ENCODE assay signal across 24 cellular contexts in the genomic region with DNA sequence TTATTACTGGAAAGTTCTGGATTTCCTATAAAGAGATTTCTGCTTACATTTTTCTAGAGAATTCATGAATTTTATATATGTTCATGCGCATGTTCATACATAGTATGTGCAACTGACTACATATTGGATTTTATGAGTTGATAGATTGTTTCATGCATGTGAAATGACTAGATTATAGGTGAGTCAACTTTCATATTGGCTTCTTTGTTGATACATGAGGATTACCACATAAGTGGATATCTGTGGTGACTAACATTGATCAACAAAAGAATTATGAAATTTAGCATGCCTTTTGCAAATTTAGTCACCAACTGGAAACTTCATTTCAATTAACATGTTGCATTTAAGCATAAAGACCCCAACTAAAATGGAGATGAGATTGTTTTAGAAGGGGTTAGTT.
DNase-seq lines count a peak whose midpoint lies in the region; ATAC-seq and TF ChIP-seq lines count a peak whose summit lies in the region.
"Had no signal": no experiment of that assay in that cellular context is flagged by ENCODE, and none has a peak within 500 bp of the region (broad histone marks: within the 10 kb centered on the region; RNA-seq: fewer than 3 reads in every experiment).

No MANE protein-coding gene starts in this region.

- H3K4me1 Mint-ChIP-seq in MCF 10A (ENCODE audit: insufficient read depth, unreplicated experiment) (peaks cover 8% of the 10 kb centered on the region), H9 (peaks cover 6% of the 10 kb centered on the region in 2 experiments), natural killer cell (no peaks in the 10 kb centered on the region)
- H3K4me1 Mint-ChIP-seq: activated naive CD8-positive, alpha-beta T cell treated with anti-CD3 and anti-CD28 coated beads, Interleukin-2, amount 50 U/mL, for 24 hours; nephron had no signal

- H2BK12ac ChIP-seq in H9 (ENCODE audit: insufficient read length, low read depth, low read length): no peak overlapping the region

- BruUV-seq in MCF 10A (replicated peaks; lab: Mats Ljungman, UMichigan): no TSS peak

- H3K27ac Mint-ChIP-seq in MCF 10A (ENCODE audit: low read depth, unreplicated experiment) (no peak overlapping the region), H9 (no peak overlapping the region), natural killer cell (no peak overlapping the region)
- H3K27ac Mint-ChIP-seq: activated naive CD8-positive, alpha-beta T cell treated with anti-CD3 and anti-CD28 coated beads, Interleukin-2, amount 50 U/mL, for 24 hours; brain; HFFc6; nephron had no signal

- no peak overlapping the region for H3T11ph ChIP-seq in H9 (ENCODE audit: low read length)

- H2AK5ac ChIP-seq in H9 (ENCODE audit: insufficient read length, low read length): no peak overlapping the region

- H3K27me3 Mint-ChIP-seq in MCF 10A (ENCODE audit: insufficient read depth, unreplicated experiment) (no peaks in the 10 kb centered on the region), H9 (ENCODE audit: low read depth) (no peaks in the 10 kb centered on the region), natural killer cell (ENCODE audit: low read depth in 2 of 2) (no peaks in the 10 kb centered on the region)
- H3K27me3 Mint-ChIP-seq: activated naive CD8-positive, alpha-beta T cell treated with anti-CD3 and anti-CD28 coated beads, Interleukin-2, amount 50 U/mL, for 24 hours; brain had no signal

- no peak overlapping the region for H4K8ac ChIP-seq in H9 (replicated peaks; ENCODE audit: insufficient read length, low read depth, low read length)

- H3K4me2 ChIP-seq in H9 (ENCODE audit: insufficient read depth, insufficient read length, low read length): no peak overlapping the region

- no peak overlapping the region for H2AFZ ChIP-seq in H9 (ENCODE audit: low read length)

- WGBS in H9 (ENCODE audit: extremely low coverage, insufficient read length, low lambda C conversion rate): no CpG with 5 or more reads among the region's 1 CpG
- WGBS in psoas muscle, 3 donors: 98 to 100% (median 99%) methylated on average over 1 of the region's 1 CpG

- H2BK5ac ChIP-seq in H9 (ENCODE audit: insufficient read length, low read length): no peak overlapping the region

- H3K79me1 ChIP-seq in H9 (ENCODE audit: insufficient read depth, low read depth, low read length, poor library complexity, severe bottlenecking): no peaks in the 10 kb centered on the region

- H3K14ac ChIP-seq in H9 (ENCODE audit: insufficient read depth, low read length): no peak overlapping the region

- H3K23ac ChIP-seq in H9 (ENCODE audit: insufficient read length, low read depth, low read length): no peak overlapping the region

- H4K91ac ChIP-seq in H9 (ENCODE audit: insufficient read length, low read depth, low read length): no peak overlapping the region

- TF ChIP-seq CTCF in MCF 10A (IDR thresholded peaks at IDR 0.05; ENCODE audit: unreplicated experiment) (no peak), breast epithelium (IDR thresholded peaks at IDR 0.05) (no peak), fibroblast of mammary gland (conservative IDR thresholded peaks at IDR 0.05; ENCODE audit: control insufficient read depth, insufficient read depth, low read depth, low read length) (no peak), H9 (conservative IDR thresholded peaks at IDR 0.05) (no peak), natural killer cell (IDR thresholded peaks at IDR 0.05) (no peak), psoas muscle (IDR thresholded peaks at IDR 0.05) (no peak)

- no peak overlapping the region for H2BK15ac ChIP-seq in H9 (ENCODE audit: low read depth, low read length)

- DNase-seq in MCF 10A (ENCODE audit: unreplicated experiment) (peak; percentile 60), breast epithelium (ENCODE audit: low spot score in 2 of 2) (no peak), adipocyte (ENCODE audit: low read depth) (peak; percentile 22), fibroblast of mammary gland (ENCODE audit: low read depth) (peak; percentile 79), H9 (no peak), natural killer cell (no peak), psoas muscle (no peak), germinal center (ENCODE audit: low spot score) (no peak)
- DNase-seq: activated gamma-delta T cell treated with Interleukin-2 at 50 U/mL for 16 hours; activated naive CD8-positive, alpha-beta T cell treated with anti-CD3 and anti-CD28 coated beads, Interleukin-2, amount 50 U/mL, for 24 hours; activated T-cell treated with anti-CD3 and anti-CD28 coated beads for 4 hours; DMS153; GF-D8; HFFc6; kidney; NCI-H446; RPMI8226; T-helper 2 cell; tibial artery had no signal

- H3K4me3 ChIP-seq in breast epithelium: no peak overlapping the region
- H3K4me3 ChIP-seq in adipocyte (ENCODE audit: low read length): no peak overlapping the region
- H3K4me3 ChIP-seq in fibroblast of mammary gland (ENCODE audit: control insufficient read depth, low read depth, low read length): no peak overlapping the region
- H3K4me3 ChIP-seq in psoas muscle: no peak overlapping the region
- H3K4me3 ChIP-seq: SK-N-MC, skin epidermis, tibial artery had no signal

- H4K5ac ChIP-seq in H9 (ENCODE audit: insufficient read length, low read depth, low read length): no peak overlapping the region

- H3K9ac ChIP-seq in adipocyte (ENCODE audit: low read length): no peak overlapping the region
- no peak overlapping the region for H3K9ac ChIP-seq in H9 (ENCODE audit: extremely low read depth, insufficient read length, low read length)

- POLR2A ChIA-PET in MCF 10A (lab: Yijun Ruan, JAX): interaction anchor here (1.3 to 1.6 kb wide), 2 partner anchors 15 to 278 kb away, joined by 3 read pairs; a partner anchor contains a TSS

- H3K36me3 ChIP-seq in breast epithelium (no peaks in the 10 kb centered on the region), adipocyte (ENCODE audit: control insufficient read depth, insufficient read depth, low read length, severe bottlenecking) (no peaks in the 10 kb centered on the region), psoas muscle (ENCODE audit: insufficient read depth in 1 of 2, low read depth in 1 of 2) (no peaks in the 10 kb centered on the region)
- H3K36me3 ChIP-seq: tibial artery had no signal

- no peaks in the 10 kb centered on the region for H3K36me3 Mint-ChIP-seq in MCF 10A (ENCODE audit: insufficient read depth, unreplicated experiment)
- no peaks in the 10 kb centered on the region for H3K36me3 Mint-ChIP-seq in H9 (ENCODE audit: insufficient read depth in 1 of 3, low read depth in 3 of 3)
- H3K36me3 Mint-ChIP-seq in natural killer cell: no peaks in the 10 kb centered on the region
- H3K36me3 Mint-ChIP-seq: brain had no signal

- no peak for TF ChIP-seq POLR2A in breast epithelium (IDR thresholded peaks at IDR 0.05)

- H3K79me2 ChIP-seq in H9 (ENCODE audit: insufficient read depth, low read length): no peaks in the 10 kb centered on the region

- H3K27ac ChIP-seq in breast epithelium (no peak overlapping the region), H9 (ENCODE audit: insufficient read length, low read depth, low read length) (no peak overlapping the region), psoas muscle (no peak overlapping the region)
- H3K27ac ChIP-seq: SK-N-MC, skin epidermis, tibial artery had no signal

- H3K4me1 ChIP-seq in breast epithelium (no peaks in the 10 kb centered on the region), adipocyte (ENCODE audit: control insufficient read depth, insufficient read depth, low read length) (peaks cover 33% of the 10 kb centered on the region), H9 (ENCODE audit: insufficient read depth, low read length) (no peaks in the 10 kb centered on the region), psoas muscle (no peaks in the 10 kb centered on the region)

- H3K9me3 ChIP-seq in breast epithelium (no peaks in the 10 kb centered on the region), adipocyte (ENCODE audit: control insufficient read depth, low read length) (no peaks in the 10 kb centered on the region), H9 (ENCODE audit: control insufficient read depth, low read depth, low read length) (no peaks in the 10 kb centered on the region), psoas muscle (no peaks in the 10 kb centered on the region)
- H3K9me3 ChIP-seq: tibial artery had no signal

- H2BK120ac ChIP-seq in H9 (ENCODE audit: low read depth, low read length, poor library complexity, severe bottlenecking): no peak overlapping the region

- intact Hi-C loops in MCF 10A (cut with micrococcal nuclease) (no loop called here), breast epithelium (cut with DNase I; ENCODE audit: low total_unique reads) (no loop called here), natural killer cell (cut with micrococcal nuclease) (no loop called here), psoas muscle (cut with DNase I) (no loop called here)

- H3K23me2 ChIP-seq in H9 (ENCODE audit: insufficient read length, low read depth, low read length, poor library complexity, severe bottlenecking): no peaks in the 10 kb centered on the region

- H3K4ac ChIP-seq in H9 (ENCODE audit: low read depth, low read length): no peak overlapping the region

- CTCF ChIA-PET in MCF 10A (lab: Yijun Ruan, JAX): interaction anchor here (1.6 to 1.8 kb wide), 2 partner anchors 15 to 16 kb away, joined by 5 to 7 read pairs; no protein-coding TSS in a partner anchor

- ATAC-seq in natural killer cell (no peak), psoas muscle (no peak)
- ATAC-seq: activated naive CD8-positive, alpha-beta T cell treated with anti-CD3 and anti-CD28 coated beads, Interleukin-2, amount 50 U/mL, for 24 hours; HepG2 had no signal

- no peaks in the 10 kb centered on the region for H3K27me3 ChIP-seq in breast epithelium
- no peaks in the 10 kb centered on the region for H3K27me3 ChIP-seq in adipocyte (replicated peaks; ENCODE audit: control insufficient read depth, insufficient read depth, low read length)
- H3K27me3 ChIP-seq in H9 (ENCODE audit: insufficient read depth, low read length): no peaks in the 10 kb centered on the region
- no peaks in the 10 kb centered on the region for H3K27me3 ChIP-seq in psoas muscle (ENCODE audit: insufficient read depth in 3 of 3, low read length in 2 of 3)
- H3K27me3 ChIP-seq: tibial artery had no signal

- no peaks in the 10 kb centered on the region for H3K9me3 Mint-ChIP-seq in MCF 10A (ENCODE audit: unreplicated experiment)
- no peaks in the 10 kb centered on the region; a peak in 1 of 5 replicates for H3K9me3 Mint-ChIP-seq in H9
- H3K9me3 Mint-ChIP-seq in natural killer cell: peaks cover 3 to 4% of the 10 kb centered on the region in 2 donors
- H3K9me3 Mint-ChIP-seq: activated naive CD8-positive, alpha-beta T cell treated with anti-CD3 and anti-CD28 coated beads, Interleukin-2, amount 50 U/mL, for 24 hours; HFFc6; nephron had no signal

- H2BK20ac ChIP-seq in H9 (ENCODE audit: low read depth, low read length, poor library complexity, severe bottlenecking): no peak overlapping the region

- no peak overlapping the region for H3K56ac ChIP-seq in H9 (ENCODE audit: insufficient read length, low read depth, low read length)

- H4K20me1 ChIP-seq in H9 (ENCODE audit: control insufficient read depth, insufficient read depth, insufficient read length): no peaks in the 10 kb centered on the region

- no peak overlapping the region for H3K4me3 Mint-ChIP-seq in MCF 10A (ENCODE audit: unreplicated experiment)
- H3K4me3 Mint-ChIP-seq in H9: no peak overlapping the region
- no peak overlapping the region for H3K4me3 Mint-ChIP-seq in natural killer cell
- H3K4me3 Mint-ChIP-seq: activated naive CD8-positive, alpha-beta T cell treated with anti-CD3 and anti-CD28 coated beads, Interleukin-2, amount 50 U/mL, for 24 hours; brain; HFFc6; nephron had no signal

- H3K18ac ChIP-seq in H9 (ENCODE audit: insufficient read length, low read depth, low read length): no peak overlapping the region

Comparison
In these comparisons a context has a peak if more than half of its experiments do, and no peak if none do; other contexts are left out.
1. DNase-seq: peak in MCF 10A (single experiment), adipocyte (single experiment) and fibroblast of mammary gland (single experiment); none in breast epithelium (0 of 2), H9 (single experiment), natural killer cell (single experiment), psoas muscle (0 of 2) and germinal center (single experiment).